In the genomic region with DNA sequence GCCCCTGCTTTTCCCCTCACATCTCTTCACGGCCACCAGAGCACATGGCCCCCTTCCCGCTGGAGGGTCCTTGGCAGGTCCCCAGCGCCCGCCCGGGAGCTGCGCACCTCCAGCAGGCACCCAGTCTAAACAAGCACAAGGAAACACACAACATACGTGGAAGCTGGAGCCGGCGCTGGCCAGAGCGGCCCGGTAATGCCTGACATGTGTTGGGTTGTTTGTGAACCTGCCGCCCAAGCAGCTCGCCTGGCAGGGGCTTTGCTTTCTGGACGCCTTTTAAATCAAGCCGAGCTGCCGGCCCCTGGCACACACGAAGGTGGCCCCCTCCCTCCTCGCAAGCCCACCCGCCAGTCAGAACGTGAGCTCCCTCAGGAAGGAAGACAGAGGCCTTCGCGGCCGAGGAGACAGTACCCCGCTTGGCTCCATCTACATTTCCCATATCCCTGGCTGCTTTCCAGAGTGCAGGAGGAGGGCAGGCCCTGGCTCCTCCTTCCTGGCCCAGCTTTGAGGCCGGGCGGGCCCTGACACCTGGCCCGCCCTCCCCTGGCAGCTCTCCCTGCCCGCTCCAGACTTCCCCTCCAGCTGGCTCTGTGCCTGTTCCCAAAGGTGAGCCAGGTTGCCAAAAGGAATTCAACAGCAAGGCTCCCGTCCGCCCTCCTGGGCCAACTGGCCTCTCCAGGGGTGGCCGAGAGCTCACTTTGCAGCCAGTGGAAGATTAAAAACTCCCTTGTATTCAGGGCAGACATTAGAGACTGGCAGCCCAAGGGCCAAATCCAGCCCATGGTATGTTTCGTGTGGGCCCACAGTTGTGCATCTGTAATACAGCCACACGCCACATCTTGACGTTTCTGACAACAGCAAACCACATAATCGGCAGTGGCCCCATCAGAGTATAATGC, we compare ENCODE assay signal across 8 cellular contexts. TPM values are rescaled to one million over a fixed set of nuclear protein-coding genes. Genes with fewer than 3 reads are reported as not detected.
DNase-seq lines count a peak whose midpoint lies in the region; ATAC-seq and TF ChIP-seq lines count a peak whose summit lies in the region.

No MANE protein-coding gene starts in this region.

- H3K4me3 ChIP-seq in testis: no peak overlapping the region

- ATAC-seq in GM18502 (IDR thresholded peaks at IDR 0.05; ENCODE audit: poor library complexity, unreplicated experiment): no peak

- WGBS in testis, 2 donors: 50 to 55% methylated on average over 29 to 35 of the region's 35 CpGs

- no peaks in the 10 kb centered on the region for H3K36me3 ChIP-seq in testis (ENCODE audit: low read depth, missing control alignments)

- TF ChIP-seq POLR2A in testis (IDR thresholded peaks at IDR 0.05): no peak

- intact Hi-C loops in testis (cut with DNase I; ENCODE audit: low total_unique reads): no loop called here

- peaks cover 12% of the 10 kb centered on the region for H3K4me1 ChIP-seq in testis

- no peaks in the 10 kb centered on the region for H3K27me3 ChIP-seq in testis

- no peak for TF ChIP-seq CTCF in testis (IDR thresholded peaks at IDR 0.05)

- H3K27ac ChIP-seq in testis: no peak overlapping the region

- H3K9me3 ChIP-seq in testis: no peaks in the 10 kb centered on the region

- DNase-seq in NCI-H1092 (lab: John Stamatoyannopoulos, UW) (peak; percentile 93), amniotic epithelial cell (ENCODE audit: low read depth) (peak; percentile 64), iPS-NIHi7 (ENCODE audit: extremely low spot score) (peak; percentile 54), testis (peak; percentile 74), Kasumi-1 (lab: John Stamatoyannopoulos, UW) (no peak), ecto neural progenitor cell (ENCODE audit: low spot score) (no peak)
- no peak for DNase-seq in activated CD4-positive, CD25-positive, alpha-beta regulatory T cell treated with anti-CD3 and anti-CD28 coated beads, Interleukin-2, amount 50 U/mL, for 72 hours

RNA-seq across cellular contexts. Expression of a gene that starts 28.7 kb away (rescaled TPM):
- 1 to 10 TPM; 3.8 to 7.1 TPM for total RNA-seq in testis
- polyA plus RNA-seq in testis (ENCODE audit: insufficient read depth, low read depth, low replicate concordance): 23.4 TPM

Comparison
In these comparisons a context has a peak if more than half of its experiments do, and no peak if none do; other contexts are left out.
1. DNase-seq: peak in NCI-H1092 (single experiment), amniotic epithelial cell (single experiment), iPS-NIHi7 (single experiment) and testis (single experiment); none in Kasumi-1 (0 of 2), activated CD4-positive, CD25-positive, alpha-beta regulatory T cell treated with anti-CD3 and anti-CD28 coated beads, Interleukin-2, amount 50 U/mL, for 72 hours (single experiment) and ecto neural progenitor cell (single experiment).